Comparison of ENCODE assay signal across 16 cellular contexts in the genomic region with DNA sequence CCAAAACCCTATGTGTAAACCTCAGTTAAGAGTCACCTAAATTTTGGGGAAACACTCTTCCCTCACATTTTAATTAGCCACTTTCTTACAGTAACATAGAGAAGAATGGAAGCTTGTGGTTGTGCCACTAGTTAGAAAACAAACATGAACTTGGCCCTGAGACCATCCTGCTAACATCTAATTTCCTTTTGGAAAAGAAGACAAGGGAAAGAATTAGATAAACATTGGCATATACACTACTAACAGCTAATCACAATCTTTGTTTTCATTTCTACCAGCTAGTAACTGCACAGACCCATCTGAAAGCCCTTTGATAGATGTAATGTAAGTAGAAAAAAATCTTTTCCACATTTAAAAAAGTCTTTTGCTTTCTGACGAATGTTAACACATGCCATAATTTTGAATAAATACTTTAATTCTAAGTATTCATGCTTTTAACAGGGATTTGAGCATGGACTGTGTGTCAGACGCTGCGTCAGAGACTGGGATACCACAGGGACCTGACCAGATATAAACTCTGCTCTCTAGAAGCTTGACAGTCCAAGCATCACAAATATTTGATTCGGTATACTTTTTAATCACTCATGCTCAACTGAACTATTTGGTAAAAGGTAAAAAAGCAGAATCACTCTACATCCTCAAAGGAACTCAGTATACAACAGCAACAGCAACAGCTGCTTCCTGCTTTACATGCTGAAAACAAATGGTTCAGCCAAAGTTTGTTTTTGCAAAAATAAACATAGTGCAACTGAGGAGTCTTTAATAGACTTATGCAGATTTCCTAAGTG. TPM values are rescaled to one million over a fixed set of nuclear protein-coding genes. Genes with fewer than 3 reads are reported as not detected.
DNase-seq lines count a peak whose midpoint lies in the region; ATAC-seq lines count a peak whose summit lies in the region.
"Had no signal": no experiment of that assay in that cellular context is flagged by ENCODE, and none has a peak within 500 bp of the region (broad histone marks: within the 10 kb centered on the region; RNA-seq: fewer than 3 reads in every experiment).

No MANE protein-coding gene starts in this region.

- no peaks in the 10 kb centered on the region for H3K9me3 ChIP-seq in SJCRH30 (replicated peaks)
- no peaks in the 10 kb centered on the region for H3K9me3 ChIP-seq in skeletal muscle tissue (ENCODE audit: control insufficient read depth in 3 of 3, low read length in 3 of 3)
- H3K9me3 ChIP-seq: stomach had no signal

- peak; percentile 35 for ATAC-seq in left ventricle myocardium superior

- H3K27ac Mint-ChIP-seq in activated CD4-positive, alpha-beta T cell treated with anti-CD3 and anti-CD28 coated beads, Interleukin-2, amount 10 ng/mL, durations not matched to agents 7 days and 5 days, result peak overlapping the region; percentile 76
- H3K27ac Mint-ChIP-seq: brain had no signal

- H3K27ac ChIP-seq in SJCRH30 (peak overlapping the region; percentile 47), skeletal muscle tissue (ENCODE audit: low read depth, low read length) (peak overlapping the region; percentile 37), substantia nigra (ENCODE audit: low read depth, low read length, poor library complexity, severe bottlenecking) (no peak overlapping the region)

- H3K27me3 Mint-ChIP-seq in activated CD4-positive, alpha-beta T cell treated with anti-CD3 and anti-CD28 coated beads, Interleukin-2, amount 10 ng/mL, durations not matched to agents 7 days and 5 days, result no peaks in the 10 kb centered on the region
- H3K27me3 Mint-ChIP-seq: brain had no signal

- intact Hi-C loops in left ventricle myocardium superior (cut with micrococcal nuclease), result no loop called here

- peaks cover 23% of the 10 kb centered on the region for H3K4me1 Mint-ChIP-seq in activated CD4-positive, alpha-beta T cell treated with anti-CD3 and anti-CD28 coated beads, Interleukin-2, amount 10 ng/mL, durations not matched to agents 7 days and 5 days

- H3K9ac ChIP-seq in skeletal muscle tissue (ENCODE audit: low read depth in 1 of 3, low read length in 3 of 3), result no peak overlapping the region

- H3K4me1 ChIP-seq in SJCRH30, result peaks cover 16% of the 10 kb centered on the region
- H3K4me1 ChIP-seq in skeletal muscle tissue (ENCODE audit: control insufficient read depth in 3 of 3, insufficient read depth in 3 of 3, low read length in 3 of 3), result no peaks in the 10 kb centered on the region

- POLR2A ChIA-PET in activated CD4-positive, alpha-beta T cell treated with anti-CD3 and anti-CD28 coated beads, Interleukin-2, amount 10 ng/mL, durations not matched to agents 7 days and 5 days (lab: Charles Lee), result no interaction called here

- H3K4me3 ChIP-seq in SJCRH30, result no peak overlapping the region
- H3K4me3 ChIP-seq in skeletal muscle tissue (ENCODE audit: low read length in 3 of 3), result no peak overlapping the region
- H3K4me3 ChIP-seq: stomach had no signal

- H3K36me3 ChIP-seq in SJCRH30 (peaks cover 18% of the 10 kb centered on the region), skeletal muscle tissue (ENCODE audit: control insufficient read depth in 3 of 3, insufficient read depth in 3 of 3, low read length in 3 of 3) (peaks cover 2 to 15% (median 12%) of the 10 kb centered on the region in 3 donors)

- H3K36me3 Mint-ChIP-seq in activated CD4-positive, alpha-beta T cell treated with anti-CD3 and anti-CD28 coated beads, Interleukin-2, amount 10 ng/mL, durations not matched to agents 7 days and 5 days (ENCODE audit: low read depth), result peaks cover 70% of the 10 kb centered on the region

- CTCF ChIA-PET in activated CD4-positive, alpha-beta T cell treated with anti-CD3 and anti-CD28 coated beads, Interleukin-2, amount 10 ng/mL, durations not matched to agents 7 days and 5 days (lab: Charles Lee), result interaction anchor here (0.9 to 1.0 kb wide), 2 partner anchors 15 to 21 kb away, joined by 3 read pairs; no protein-coding TSS in a partner anchor

- H3K9me3 Mint-ChIP-seq in activated CD4-positive, alpha-beta T cell treated with anti-CD3 and anti-CD28 coated beads, Interleukin-2, amount 10 ng/mL, durations not matched to agents 7 days and 5 days, result peaks cover 2% of the 10 kb centered on the region
- H3K9me3 Mint-ChIP-seq: brain had no signal

- DNase-seq in activated CD4-positive, alpha-beta T cell treated with anti-CD3 and anti-CD28 coated beads, Interleukin-2, amount 10 ng/mL, durations not matched to agents 7 days and 5 days, result no peak
- DNase-seq in activated CD4-positive, alpha-beta T cell treated with anti-CD3 and anti-CD28 coated beads, Interleukin-2, amount 50 U/mL, for 1 hour, result no peak
- DNase-seq in SJCRH30 (peak in 1 of 2 experiments; percentile 39), left ventricle myocardium superior (no peak), NCI-H2029 treated with DMSO at 0.1 percent for 48 hours (lab: John Stamatoyannopoulos, UW) (no peak), substantia nigra (lab: John Stamatoyannopoulos, UW) (no peak), NCI-H82 treated with DMSO at 0.1 percent for 48 hours (lab: John Stamatoyannopoulos, UW; ENCODE audit: unreplicated experiment) (no peak)
- DNase-seq: effector CD4-positive, alpha-beta T cell; islet precursor cell; Karpas-422; NCI-H1694 treated with DMSO at 0.1 percent for 48 hours; NCI-H524 treated with DMSO at 0.1 percent for 48 hours; stomach; SW 1271 had no signal

- no peak overlapping the region for H3K4me3 Mint-ChIP-seq in activated CD4-positive, alpha-beta T cell treated with anti-CD3 and anti-CD28 coated beads, Interleukin-2, amount 10 ng/mL, durations not matched to agents 7 days and 5 days
- H3K4me3 Mint-ChIP-seq: brain had no signal

- no peaks in the 10 kb centered on the region for H3K27me3 ChIP-seq in SJCRH30
- no peaks in the 10 kb centered on the region for H3K27me3 ChIP-seq in skeletal muscle tissue (ENCODE audit: control insufficient read depth in 3 of 3, insufficient read depth in 3 of 3, low read length in 3 of 3)
- H3K27me3 ChIP-seq: stomach had no signal

RNA-seq across cellular contexts. Expression of a gene that starts 30.2 kb away (rescaled TPM):
- 10 to 100 TPM; 32.8 to 38.9 TPM for total RNA-seq in activated CD4-positive, alpha-beta T cell treated with anti-CD3 and anti-CD28 coated beads, Interleukin-2, amount 10 ng/mL, durations not matched to agents 7 days and 5 days
- 41.4 TPM in 2 replicates for total RNA-seq in SJCRH30 (2014; rRNA removed; shearing (Covaris generic))
- total RNA-seq in left ventricle myocardium superior (36.9 TPM), skeletal muscle tissue (51.1 TPM)
